Comparison of ENCODE assay signal across 28 cellular contexts in genomic region chr2:30527859-30528258, GRCh38.
DNase-seq lines count a peak whose midpoint lies in the region; ATAC-seq and TF ChIP-seq lines count a peak whose summit lies in the region.
"Had no signal": no experiment of that assay in that cellular context is flagged by ENCODE, and none has a peak within 500 bp of the region (broad histone marks: within the 10 kb centered on the region; RNA-seq: fewer than 3 reads in every experiment).

No MANE protein-coding gene starts in this region.

- no peaks in the 10 kb centered on the region for H3K27me3 Mint-ChIP-seq in activated CD4-positive, alpha-beta T cell treated with anti-CD3 and anti-CD28 coated beads, Interleukin-2, amount 10 ng/mL, durations not matched to agents 24 days and 14 days
- H3K27me3 Mint-ChIP-seq: stimulated activated naive B cell treated with anti-CD40 and anti-IgM and Interleukin-4, amounts not matched to agents 10 μg/mL and 1 μg/mL and 100 μg/mL, for 72 hours; T-helper 17 cell had no signal

- H3K36me3 ChIP-seq in GM23248 (ENCODE audit: low read depth) (0 out of 2 replicates have a peak, but pooled peaks cover 6% of the 10 kb centered on the region), esophagus muscularis mucosa (peaks cover 0 to 4% (median 0%) of the 10 kb centered on the region in 4 donors), psoas muscle (ENCODE audit: insufficient read depth in 1 of 2, low read depth in 1 of 2) (no peaks in the 10 kb centered on the region)

- H3K27me3 ChIP-seq in GM23248 (replicated peaks; ENCODE audit: insufficient read depth) (no peaks in the 10 kb centered on the region), esophagus muscularis mucosa (no peaks in the 10 kb centered on the region), psoas muscle (ENCODE audit: insufficient read depth in 3 of 3, low read length in 2 of 3) (no peaks in the 10 kb centered on the region)
- H3K27me3 ChIP-seq: BLaER1 treated with 17β-estradiol and CSF1 and Interleukin-3, amounts not matched to agents 10 nM and 100 nM; heart right ventricle; SJSA1; spleen had no signal

- H3K4me1 ChIP-seq in GM23248 (ENCODE audit: insufficient read depth) (peaks cover 11% of the 10 kb centered on the region; the same call in 1 of the 2 replicates), esophagus muscularis mucosa (peaks cover 0 to 31% (median 28%) of the 10 kb centered on the region in 4 donors), psoas muscle (peaks cover 23% of the 10 kb centered on the region)
- H3K4me1 ChIP-seq: BLaER1 treated with 17β-estradiol and CSF1 and Interleukin-3, amounts not matched to agents 10 nM and 100 nM; SJSA1 had no signal

- intact Hi-C loops in esophagus muscularis mucosa (cut with DNase I) (no loop called here), psoas muscle (cut with DNase I) (no loop called here)
- intact Hi-C loops in activated CD4-positive, alpha-beta T cell treated with anti-CD3 and anti-CD28 coated beads, Interleukin-2, amount 10 ng/mL, durations not matched to agents 24 days and 14 days (cut with micrococcal nuclease), result no loop called here

- H2AFZ ChIP-seq in GM23248, result no peak overlapping the region

- H3K27ac Mint-ChIP-seq in activated CD4-positive, alpha-beta T cell treated with anti-CD3 and anti-CD28 coated beads, Interleukin-2, amount 10 ng/mL, durations not matched to agents 24 days and 14 days, result no peak overlapping the region
- H3K27ac Mint-ChIP-seq: stimulated activated naive B cell treated with anti-CD40 and anti-IgM and Interleukin-4, amounts not matched to agents 10 μg/mL and 1 μg/mL and 100 μg/mL, for 72 hours; T-helper 17 cell had no signal

- H3K9me3 Mint-ChIP-seq in activated CD4-positive, alpha-beta T cell treated with anti-CD3 and anti-CD28 coated beads, Interleukin-2, amount 10 ng/mL, durations not matched to agents 24 days and 14 days, result no peaks in the 10 kb centered on the region

- no peak for TF ChIP-seq EP300 in esophagus muscularis mucosa (IDR thresholded peaks at IDR 0.05)

- H4K20me1 ChIP-seq in GM23248 (ENCODE audit: insufficient read depth), result no peaks in the 10 kb centered on the region
- H4K20me1 ChIP-seq: BLaER1 treated with 17β-estradiol and CSF1 and Interleukin-3, amounts not matched to agents 10 nM and 100 nM had no signal

- H3K9me3 ChIP-seq in GM23248 (ENCODE audit: low read depth) (no peaks in the 10 kb centered on the region), esophagus muscularis mucosa (peaks cover 0 to 10% (median 0%) of the 10 kb centered on the region in 4 donors), psoas muscle (peaks cover 10% of the 10 kb centered on the region)
- H3K9me3 ChIP-seq: SJSA1 had no signal

- H3K4me1 Mint-ChIP-seq in activated CD4-positive, alpha-beta T cell treated with anti-CD3 and anti-CD28 coated beads, Interleukin-2, amount 10 ng/mL, durations not matched to agents 24 days and 14 days, result no peaks in the 10 kb centered on the region

- H3K9ac ChIP-seq in GM23248, result no peak overlapping the region
- H3K9ac ChIP-seq: BLaER1 treated with 17β-estradiol and CSF1 and Interleukin-3, amounts not matched to agents 10 nM and 100 nM had no signal

- DNase-seq in GM23248, result peak; percentile 49
- peak; percentile 68 for DNase-seq in NCI-H2196 treated with DMSO at 0.1 percent for 48 hours (lab: John Stamatoyannopoulos, UW; ENCODE audit: unreplicated experiment)
- no peak for DNase-seq in esophagus muscularis mucosa (ENCODE audit: extremely low spot score)
- DNase-seq in psoas muscle, result no peak
- no peak for DNase-seq in SKM-1 (lab: John Stamatoyannopoulos, UW; ENCODE audit: unreplicated experiment)
- DNase-seq in activated CD4-positive, alpha-beta T cell treated with anti-CD3 and anti-CD28 coated beads, Interleukin-2, amount 10 ng/mL, durations not matched to agents 24 days and 14 days, result no peak
- DNase-seq: activated naive CD4-positive, alpha-beta T cell treated with anti-CD3 and anti-CD28 coated beads, Interleukin-2, amount 50 U/mL, for 16 hours; anterior cingulate cortex; caudate nucleus; COR-L47; dermis blood vessel endothelial cell; DMS79; heart right ventricle; left colon; mesendoderm; MM.1S; NCI-H146; NCI-H2171; NCI-H524 treated with DMSO at 0.1 percent for 48 hours; nucleus accumbens; spleen; stimulated activated CD4-positive, alpha-beta T cell treated with anti-CD3 and anti-CD28 coated beads, Interleukin-4, amount 100 ng/mL, for 1 hour; stimulated activated naive B cell treated with anti-CD40 and anti-IgM and Interleukin-4, amounts not matched to agents 10 μg/mL and 1 μg/mL and 100 μg/mL, for 72 hours; T-helper 17 cell had no signal

- in situ Hi-C loops in GM23248 (cut with MboI), result no loop called here

- H3F3A ChIP-seq in GM23248 (ENCODE audit: insufficient read depth), result no peaks in the 10 kb centered on the region

- H3K27ac ChIP-seq in GM23248, result 0 out of 2 replicates have a peak overlapping the region, but pooled peaks have one; percentile 5
- peak overlapping the region; percentile 44 to 50 (median 48) for H3K27ac ChIP-seq in esophagus muscularis mucosa (replicated peaks in 1 of 4)
- H3K27ac ChIP-seq in psoas muscle, result peak overlapping the region; percentile 54
- H3K27ac ChIP-seq: BLaER1 treated with 17β-estradiol and CSF1 and Interleukin-3, amounts not matched to agents 10 nM and 100 nM; SJSA1 had no signal

- TF ChIP-seq POLR2A in esophagus muscularis mucosa (IDR thresholded peaks at IDR 0.05; ENCODE audit: low read depth), result no peak

- no peak overlapping the region for H3K4me3 Mint-ChIP-seq in activated CD4-positive, alpha-beta T cell treated with anti-CD3 and anti-CD28 coated beads, Interleukin-2, amount 10 ng/mL, durations not matched to agents 24 days and 14 days
- H3K4me3 Mint-ChIP-seq: stimulated activated naive B cell treated with anti-CD40 and anti-IgM and Interleukin-4, amounts not matched to agents 10 μg/mL and 1 μg/mL and 100 μg/mL, for 72 hours; T-helper 17 cell had no signal

- no peaks in the 10 kb centered on the region; the same call in 1 of the 2 replicates for H3K79me2 ChIP-seq in GM23248 (ENCODE audit: insufficient read depth)

- no peak for TF ChIP-seq CTCF in esophagus muscularis mucosa (IDR thresholded peaks at IDR 0.05)
- no peak for TF ChIP-seq CTCF in psoas muscle (IDR thresholded peaks at IDR 0.05)

- H3K4me3 ChIP-seq in GM23248 (no peak overlapping the region), esophagus muscularis mucosa (no peak overlapping the region), psoas muscle (no peak overlapping the region)
- H3K4me3 ChIP-seq: BLaER1 treated with 17β-estradiol and CSF1 and Interleukin-3, amounts not matched to agents 10 nM and 100 nM; GM12878; heart right ventricle; SJSA1; spleen had no signal

- peaks cover 14% of the 10 kb centered on the region for H3K36me3 Mint-ChIP-seq in activated CD4-positive, alpha-beta T cell treated with anti-CD3 and anti-CD28 coated beads, Interleukin-2, amount 10 ng/mL, durations not matched to agents 24 days and 14 days (ENCODE audit: low read depth)

- ATAC-seq in psoas muscle (peak in 3 of 4 donors; percentile 62 to 83 (median 74)), HG03439 (IDR thresholded peaks at IDR 0.05; ENCODE audit: unreplicated experiment) (no peak)
- ATAC-seq: GM12878; heart right ventricle; left colon; stimulated activated naive B cell treated with anti-CD40 and anti-IgM and Interleukin-4, amounts not matched to agents 10 μg/mL and 1 μg/mL and 100 μg/mL, for 72 hours; T-helper 17 cell had no signal

- no peak overlapping the region for H3K4me2 ChIP-seq in GM23248 (ENCODE audit: unreplicated experiment)
- H3K4me2 ChIP-seq: BLaER1 treated with 17β-estradiol and CSF1 and Interleukin-3, amounts not matched to agents 10 nM and 100 nM had no signal

- WGBS in GM23248 (ENCODE audit: low coverage in 1 of 2, low lambda C conversion rate in 2 of 2, missing lambda C conversion rate in 2 of 2), 2 experiments, result 82 to 88% methylated on average over 2 of the region's 2 CpGs
- 65% methylated on average over 2 of the region's 2 CpGs for WGBS in esophagus muscularis mucosa
- WGBS in psoas muscle, 3 donors, result 37 to 56% (median 38%) methylated on average over 2 of the region's 2 CpGs

- H3K9me2 ChIP-seq in GM23248 (ENCODE audit: insufficient read depth), result no peaks in the 10 kb centered on the region

Comparison
In these comparisons a context has a peak if more than half of its experiments do, and no peak if none do; other contexts are left out.
1. DNase-seq: peak in GM23248 (single experiment) and NCI-H2196 treated with DMSO at 0.1 percent for 48 hours (single experiment); none in esophagus muscularis mucosa (single experiment), psoas muscle (0 of 2), SKM-1 (single experiment) and activated CD4-positive, alpha-beta T cell treated with anti-CD3 and anti-CD28 coated beads, Interleukin-2, amount 10 ng/mL, durations not matched to agents 24 days and 14 days (single experiment).
2. Peak in every context shown above with its lines, with median percentiles within 50 percentile points of each other: H3K27ac ChIP-seq.